In the genomic region with DNA sequence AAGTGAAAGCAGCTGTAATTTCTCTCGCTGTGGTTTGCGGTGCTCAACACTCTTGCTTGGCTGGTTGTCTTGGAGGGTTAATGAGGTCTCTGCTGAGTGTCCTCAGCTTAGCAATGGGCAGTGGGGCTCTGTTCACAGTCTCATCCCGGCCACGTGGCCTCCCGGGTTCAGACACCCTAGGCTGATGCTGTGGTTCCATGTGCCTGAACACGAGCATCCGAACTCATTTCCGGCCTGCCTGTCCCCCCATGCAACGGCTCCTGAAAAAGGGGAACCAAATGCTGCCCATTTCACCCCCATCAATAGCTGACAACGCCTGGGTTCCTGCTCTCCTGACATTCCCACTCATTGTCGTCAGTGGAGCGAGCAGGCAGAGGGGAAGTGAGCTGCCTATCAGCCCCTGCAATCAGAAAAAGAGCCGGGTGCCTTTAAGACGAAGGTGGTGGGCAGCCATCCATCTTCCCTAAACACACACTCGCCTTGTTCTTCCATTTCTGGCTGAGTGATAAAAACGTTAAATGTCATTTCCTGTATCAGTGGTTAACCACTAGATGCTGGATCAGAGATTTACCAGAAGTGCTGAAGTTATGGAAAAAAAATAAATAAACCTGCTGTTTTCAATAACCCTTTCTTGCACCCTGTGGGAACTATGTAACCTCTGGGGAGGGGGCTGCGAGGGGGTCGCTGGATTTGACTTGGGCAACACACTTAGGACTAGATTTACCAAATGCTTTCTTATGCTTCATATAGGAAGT, we compare ENCODE assay signal across 8 cellular contexts.
DNase-seq lines count a peak whose midpoint lies in the region; ATAC-seq and TF ChIP-seq lines count a peak whose summit lies in the region.

No MANE protein-coding gene starts in this region.

- no peak for TF ChIP-seq CTCF in transverse colon (IDR thresholded peaks at IDR 0.05)

- in situ Hi-C loops in transverse colon (cut with MboI; ENCODE audit: low pct_ligation_motif_present in 1 of 4, low pct_unique_long_range_greater_than_20kb in 1 of 4, low sequenced_read_pairs in 3 of 4): no loop called here

- no peak for TF ChIP-seq POLR2A in transverse colon (IDR thresholded peaks at IDR 0.05)

- TF ChIP-seq EP300 in transverse colon (IDR thresholded peaks at IDR 0.05; ENCODE audit: low read depth): no peak

- peak; percentile 44 for ATAC-seq in GM19455 (IDR thresholded peaks at IDR 0.05; ENCODE audit: unreplicated experiment)
- peak; percentile 77 to 91 for ATAC-seq in natural killer cell treated with Interleukin-12 subunit alpha and Interleukin-12 subunit beta and Interleukin-15 and Interleukin-18, amount 100 ng/mL, for 72 hours

- H3K4me3 ChIP-seq in BLaER1 (peak overlapping the region; percentile 56), HUES6 (ENCODE audit: low read depth, low read length) (no peak overlapping the region), transverse colon (peak overlapping the region in 2 of 4 donors; percentile 2 to 17)

- H3K27ac Mint-ChIP-seq in activated CD4-positive, alpha-beta T cell treated with anti-CD3 and anti-CD28 coated beads, Interleukin-2, amount 10 ng/mL, durations not matched to agents 7 days and 5 days: peak overlapping the region; percentile 97
- H3K27ac Mint-ChIP-seq in natural killer cell treated with Interleukin-12 subunit alpha and Interleukin-12 subunit beta and Interleukin-15 and Interleukin-18, amount 100 ng/mL, for 72 hours: peak overlapping the region; percentile 70 to 86

- H3K27ac ChIP-seq in BLaER1 (peak overlapping the region; percentile 79), HUES6 (ENCODE audit: low read depth, low read length) (peak overlapping the region; percentile 24; the same call in 1 of the 2 replicates), transverse colon (peak overlapping the region in 1 of 4 donors; percentile 37)

- POLR2A ChIA-PET in activated CD4-positive, alpha-beta T cell treated with anti-CD3 and anti-CD28 coated beads, Interleukin-2, amount 10 ng/mL, durations not matched to agents 7 days and 5 days (lab: Charles Lee): interaction anchor here (0.5 to 0.7 kb wide), 3 partner anchors 336 to 827 kb away, joined by 4 to 6 read pairs (median 5); no protein-coding TSS in a partner anchor

- peaks cover 80% of the 10 kb centered on the region for H3K4me1 Mint-ChIP-seq in activated CD4-positive, alpha-beta T cell treated with anti-CD3 and anti-CD28 coated beads, Interleukin-2, amount 10 ng/mL, durations not matched to agents 7 days and 5 days
- H3K4me1 Mint-ChIP-seq in natural killer cell treated with Interleukin-12 subunit alpha and Interleukin-12 subunit beta and Interleukin-15 and Interleukin-18, amount 100 ng/mL, for 72 hours (ENCODE audit: low read depth in 2 of 2): peaks cover 62 to 72% of the 10 kb centered on the region in 2 donors

- H4K20me1 ChIP-seq in BLaER1: no peaks in the 10 kb centered on the region

- H3K9me3 Mint-ChIP-seq in activated CD4-positive, alpha-beta T cell treated with anti-CD3 and anti-CD28 coated beads, Interleukin-2, amount 10 ng/mL, durations not matched to agents 7 days and 5 days: peaks cover 8% of the 10 kb centered on the region
- peaks cover 3% of the 10 kb centered on the region for H3K9me3 Mint-ChIP-seq in natural killer cell treated with Interleukin-12 subunit alpha and Interleukin-12 subunit beta and Interleukin-15 and Interleukin-18, amount 100 ng/mL, for 72 hours

- CTCF ChIA-PET in activated CD4-positive, alpha-beta T cell treated with anti-CD3 and anti-CD28 coated beads, Interleukin-2, amount 10 ng/mL, durations not matched to agents 7 days and 5 days (lab: Charles Lee): interaction anchor here (0.7 to 4.2 kb wide), 13 partner anchors 11 to 387 kb away, joined by 3 to 23 read pairs (median 6); no protein-coding TSS in a partner anchor

- H3K27me3 ChIP-seq in BLaER1: no peaks in the 10 kb centered on the region
- no peaks in the 10 kb centered on the region for H3K27me3 ChIP-seq in HUES6 (ENCODE audit: control insufficient read depth, insufficient read depth, low read length)
- no peaks in the 10 kb centered on the region for H3K27me3 ChIP-seq in transverse colon

- peaks cover 20% of the 10 kb centered on the region for H3K36me3 Mint-ChIP-seq in activated CD4-positive, alpha-beta T cell treated with anti-CD3 and anti-CD28 coated beads, Interleukin-2, amount 10 ng/mL, durations not matched to agents 7 days and 5 days (ENCODE audit: low read depth)
- H3K36me3 Mint-ChIP-seq in natural killer cell treated with Interleukin-12 subunit alpha and Interleukin-12 subunit beta and Interleukin-15 and Interleukin-18, amount 100 ng/mL, for 72 hours: peaks cover 6% of the 10 kb centered on the region

- peak overlapping the region; percentile 68 for H3K4me3 Mint-ChIP-seq in activated CD4-positive, alpha-beta T cell treated with anti-CD3 and anti-CD28 coated beads, Interleukin-2, amount 10 ng/mL, durations not matched to agents 7 days and 5 days
- H3K4me3 Mint-ChIP-seq in natural killer cell treated with Interleukin-12 subunit alpha and Interleukin-12 subunit beta and Interleukin-15 and Interleukin-18, amount 100 ng/mL, for 72 hours: peak overlapping the region; percentile 82

- intact Hi-C loops in transverse colon (cut with DNase I; ENCODE audit: low total_unique reads): no loop called here

- H3K9ac ChIP-seq in BLaER1 (peak overlapping the region; percentile 54), HUES6 (ENCODE audit: low read length) (no peak overlapping the region)

- H3K4me1 ChIP-seq in BLaER1 (peaks cover 64% of the 10 kb centered on the region), HUES6 (ENCODE audit: control insufficient read depth, insufficient read depth, low read length) (peaks cover 35% of the 10 kb centered on the region), transverse colon (peaks cover 0 to 23% (median 2%) of the 10 kb centered on the region in 4 donors)

- peak; percentile 71 for DNase-seq in activated CD4-positive, alpha-beta T cell treated with anti-CD3 and anti-CD28 coated beads, Interleukin-2, amount 10 ng/mL, durations not matched to agents 7 days and 5 days
- DNase-seq in epidermal melanocyte (ENCODE audit: insufficient read length, low spot score) (peak; percentile 69), transverse colon (peak; percentile 41), NCI-H748 treated with DMSO at 0.1 percent for 48 hours (lab: John Stamatoyannopoulos, UW) (no peak)
- peak; percentile 88 for DNase-seq in natural killer cell treated with Interleukin-12 subunit alpha and Interleukin-12 subunit beta and Interleukin-15 and Interleukin-18, amount 100 ng/mL, for 72 hours (ENCODE audit: low spot score)

- H3K27me3 Mint-ChIP-seq in activated CD4-positive, alpha-beta T cell treated with anti-CD3 and anti-CD28 coated beads, Interleukin-2, amount 10 ng/mL, durations not matched to agents 7 days and 5 days: no peaks in the 10 kb centered on the region
- H3K27me3 Mint-ChIP-seq in natural killer cell treated with Interleukin-12 subunit alpha and Interleukin-12 subunit beta and Interleukin-15 and Interleukin-18, amount 100 ng/mL, for 72 hours: peaks cover 21 to 24% of the 10 kb centered on the region in 2 donors

- H3K9me3 ChIP-seq in BLaER1 (no peaks in the 10 kb centered on the region), HUES6 (ENCODE audit: control insufficient read depth, insufficient read depth, low read depth, low read length) (no peaks in the 10 kb centered on the region), transverse colon (no peaks in the 10 kb centered on the region)

- whole genome bisulfite sequencing in transverse colon (ENCODE audit: low coverage in 1 of 2), 2 donors: 17 to 46% methylated on average over 2 to 18 of the region's 18 CpGs

- no peaks in the 10 kb centered on the region for H3K36me3 ChIP-seq in BLaER1
- H3K36me3 ChIP-seq in HUES6 (ENCODE audit: control insufficient read depth, insufficient read depth, low read length): no peaks in the 10 kb centered on the region
- H3K36me3 ChIP-seq in transverse colon: no peaks in the 10 kb centered on the region

- peak overlapping the region; percentile 98 for H3K4me2 ChIP-seq in BLaER1
